ENCODE assay signal across 8 cellular contexts in genomic region chr4:173013232-173013932, GRCh38.
DNase-seq lines count a peak whose midpoint lies in the region; ATAC-seq and TF ChIP-seq lines count a peak whose summit lies in the region.

No MANE protein-coding gene starts in this region.

- no peaks in the 10 kb centered on the region for H3F3A ChIP-seq in SU-DHL-6 (ENCODE audit: insufficient read depth)

- no peak overlapping the region for H3K9ac ChIP-seq in SU-DHL-6 (ENCODE audit: low read length)

- H3K4me1 ChIP-seq in ACC112 (ENCODE audit: control insufficient read depth, insufficient read depth, low read length, unreplicated experiment) = peaks cover 5% of the 10 kb centered on the region

- TF ChIP-seq CTCF in GM12875 (IDR thresholded peaks at IDR 0.05; ENCODE audit: borderline replicate concordance, insufficient read depth, low read depth, low read length) = peak; percentile 51; the same call in 1 of the 2 replicates
- TF ChIP-seq CTCF in SU-DHL-6 (IDR thresholded peaks at IDR 0.05; ENCODE audit: insufficient read depth, low read length, poor library complexity, severe bottlenecking) = peak; percentile 76

- H3K27me3 ChIP-seq in ACC112 (ENCODE audit: insufficient read depth, low read length) (0 out of 2 replicates have a peak, but pooled peaks cover under 1% of the 10 kb centered on the region), SU-DHL-6 (ENCODE audit: low read length) (no peaks in the 10 kb centered on the region)

- H3K9me2 ChIP-seq in SU-DHL-6 (replicated peaks; ENCODE audit: insufficient read depth, low read length) = no peaks in the 10 kb centered on the region

- no peak for ATAC-seq in HG02870 (IDR thresholded peaks at IDR 0.05; ENCODE audit: unreplicated experiment)

- H3K27ac ChIP-seq in ACC112 (ENCODE audit: low read depth, low read length) = no peak overlapping the region
- no peak overlapping the region for H3K27ac ChIP-seq in SU-DHL-6 (ENCODE audit: low read depth, low read length)

- no peaks in the 10 kb centered on the region for H3K79me2 ChIP-seq in ACC112 (ENCODE audit: control insufficient read depth, insufficient read depth, low read length, unreplicated experiment)
- no peaks in the 10 kb centered on the region for H3K79me2 ChIP-seq in SU-DHL-6 (ENCODE audit: insufficient read depth, low read length)

- H4K20me1 ChIP-seq in SU-DHL-6 (ENCODE audit: low read depth, low read length) = no peaks in the 10 kb centered on the region

- H3K4me3 ChIP-seq in ACC112 (ENCODE audit: low read depth, low read length) = peak overlapping the region; percentile 32; the same call in 1 of the 2 replicates
- no peak overlapping the region for H3K4me3 ChIP-seq in GM12875 (ENCODE audit: low read depth, low read length)
- no peak overlapping the region for H3K4me3 ChIP-seq in SU-DHL-6 (ENCODE audit: insufficient read depth, low read length, poor library complexity, severe bottlenecking)

- no peak overlapping the region for H3K4me2 ChIP-seq in SU-DHL-6 (ENCODE audit: low read depth, low read length, poor library complexity, severe bottlenecking)

- DNase-seq in HuH-7 (ENCODE audit: low spot score) (peak; percentile 28), astrocyte of the hippocampus (ENCODE audit: low read depth, low spot score) (peak; percentile 69), iPS-NIHi7 (ENCODE audit: extremely low spot score) (peak; percentile 65)
- DNase-seq in stimulated activated CD4-positive, alpha-beta T cell treated with anti-CD3 and anti-CD28 coated beads, Interleukin-2, amount 100 ng/mL, for 24 hours = peak; percentile 46 to 69

- no peaks in the 10 kb centered on the region for H3K36me3 ChIP-seq in ACC112 (ENCODE audit: insufficient read depth, low read length)
- no peaks in the 10 kb centered on the region for H3K36me3 ChIP-seq in SU-DHL-6 (ENCODE audit: low read length)

- no peak overlapping the region for H2AFZ ChIP-seq in ACC112 (ENCODE audit: low read length, unreplicated experiment)
- H2AFZ ChIP-seq in SU-DHL-6 (ENCODE audit: low read depth, low read length, severe bottlenecking) = no peak overlapping the region

- H3K9me3 ChIP-seq in SU-DHL-6 (ENCODE audit: insufficient read depth, low read length) = no peaks in the 10 kb centered on the region
